In genomic region chr15:70112018-70112395, GRCh38 we compare ENCODE assay signal across 12 cellular contexts. TPM values are rescaled to one million over a fixed set of nuclear protein-coding genes. Genes with fewer than 3 reads are reported as not detected.
DNase-seq lines count a peak whose midpoint lies in the region; ATAC-seq and TF ChIP-seq lines count a peak whose summit lies in the region.
"Had no signal": no experiment of that assay in that cellular context is flagged by ENCODE, and none has a peak within 500 bp of the region (broad histone marks: within the 10 kb centered on the region; RNA-seq: fewer than 3 reads in every experiment).

No MANE protein-coding gene starts in this region.

- H3K4me1 Mint-ChIP-seq in osteocyte (ENCODE audit: unreplicated experiment) (peaks cover 11% of the 10 kb centered on the region), HFFc6 (ENCODE audit: low read depth) (peaks cover 17% of the 10 kb centered on the region)
- H3K4me1 Mint-ChIP-seq: central memory CD8-positive, alpha-beta T cell; immature natural killer cell had no signal

- peaks cover 12% of the 10 kb centered on the region for H3K4me1 ChIP-seq in ACC112 (ENCODE audit: control insufficient read depth, insufficient read depth, low read length, unreplicated experiment)
- peaks cover 10% of the 10 kb centered on the region for H3K4me1 ChIP-seq in NT2/D1 (ENCODE audit: insufficient read depth, insufficient read length)
- peaks cover 10 to 27% (median 11%) of the 10 kb centered on the region in 3 donors for H3K4me1 ChIP-seq in esophagus squamous epithelium

- H3K9me3 Mint-ChIP-seq in osteocyte (ENCODE audit: unreplicated experiment) (no peaks in the 10 kb centered on the region), HFFc6 (no peaks in the 10 kb centered on the region)
- H3K9me3 Mint-ChIP-seq: central memory CD8-positive, alpha-beta T cell; immature natural killer cell; stimulated activated naive B cell treated with anti-CD40 and anti-IgM and Interleukin-4, amounts not matched to agents 10 μg/mL and 1 μg/mL and 100 μg/mL, for 72 hours had no signal

- H3K36me3 Mint-ChIP-seq in osteocyte (ENCODE audit: unreplicated experiment) = no peaks in the 10 kb centered on the region
- no peaks in the 10 kb centered on the region for H3K36me3 Mint-ChIP-seq in HFFc6 (ENCODE audit: low read depth)
- H3K36me3 Mint-ChIP-seq: stimulated activated naive B cell treated with anti-CD40 and anti-IgM and Interleukin-4, amounts not matched to agents 10 μg/mL and 1 μg/mL and 100 μg/mL, for 72 hours had no signal

- H3K27ac ChIP-seq in ACC112 (ENCODE audit: low read depth, low read length) = no peak overlapping the region
- H3K27ac ChIP-seq in esophagus squamous epithelium = peak overlapping the region in 3 of 4 donors; percentile 57 to 88 (median 81)

- TF ChIP-seq CTCF in esophagus squamous epithelium (IDR thresholded peaks at IDR 0.05) (no peak), osteocyte (IDR thresholded peaks at IDR 0.05) (no peak), HFFc6 (IDR thresholded peaks at IDR 0.05) (no peak)

- H3K27me3 ChIP-seq in ACC112 (ENCODE audit: insufficient read depth, low read length) (no peaks in the 10 kb centered on the region), NT2/D1 (ENCODE audit: insufficient read depth, insufficient read length) (peaks cover 19% of the 10 kb centered on the region), esophagus squamous epithelium (peaks cover 0 to 27% (median 0%) of the 10 kb centered on the region in 4 donors)

- H3K9me3 ChIP-seq in NT2/D1 (ENCODE audit: insufficient read depth, low read length) (no peaks in the 10 kb centered on the region), esophagus squamous epithelium (no peaks in the 10 kb centered on the region)

- H3K4me3 ChIP-seq in ACC112 (ENCODE audit: low read depth, low read length) (peak overlapping the region; percentile 52), NT2/D1 (ENCODE audit: insufficient read length, low read depth) (peak overlapping the region; percentile 22), esophagus squamous epithelium (peak overlapping the region in 1 of 4 donors; percentile 52)

- H3K4me3 Mint-ChIP-seq in osteocyte (ENCODE audit: unreplicated experiment) (no peak overlapping the region), HFFc6 (no peak overlapping the region; the same call in 1 of the 2 replicates)
- H3K4me3 Mint-ChIP-seq: central memory CD8-positive, alpha-beta T cell; immature natural killer cell; stimulated activated naive B cell treated with anti-CD40 and anti-IgM and Interleukin-4, amounts not matched to agents 10 μg/mL and 1 μg/mL and 100 μg/mL, for 72 hours had no signal

- intact Hi-C loops in esophagus squamous epithelium (cut with DNase I) = no loop called here

- DNase-seq in NT2/D1 (ENCODE audit: low read depth, low spot score) (no peak), esophagus squamous epithelium (lab: John Stamatoyannopoulos, UW) (no peak), osteocyte (ENCODE audit: extremely low spot score, unreplicated experiment) (no peak), HFFc6 (no peak), T1000 (lab: John Stamatoyannopoulos, UW) (no peak)
- DNase-seq in activated naive CD4-positive, alpha-beta T cell treated with anti-CD3 and anti-CD28 coated beads, Interleukin-2, amount 50 U/mL, for 16 hours = no peak
- DNase-seq: immature natural killer cell; stimulated activated naive B cell treated with anti-CD40 and anti-IgM and Interleukin-4, amounts not matched to agents 10 μg/mL and 1 μg/mL and 100 μg/mL, for 72 hours had no signal

- no peaks in the 10 kb centered on the region for H3K79me2 ChIP-seq in ACC112 (ENCODE audit: control insufficient read depth, insufficient read depth, low read length, unreplicated experiment)

- peak overlapping the region; percentile 62 for H3K9ac ChIP-seq in NT2/D1 (ENCODE audit: insufficient read length, low read depth)

- H3K27me3 Mint-ChIP-seq in osteocyte (ENCODE audit: unreplicated experiment) (peaks cover 53% of the 10 kb centered on the region), HFFc6 (ENCODE audit: insufficient read depth) (peaks cover 42% of the 10 kb centered on the region)
- H3K27me3 Mint-ChIP-seq: central memory CD8-positive, alpha-beta T cell had no signal

- no peak for ATAC-seq in HG03139 (IDR thresholded peaks at IDR 0.05; ENCODE audit: unreplicated experiment)
- ATAC-seq: stimulated activated naive B cell treated with anti-CD40 and anti-IgM and Interleukin-4, amounts not matched to agents 10 μg/mL and 1 μg/mL and 100 μg/mL, for 72 hours had no signal

- H3K27ac Mint-ChIP-seq in osteocyte (ENCODE audit: unreplicated experiment) = peak overlapping the region; percentile 9
- H3K27ac Mint-ChIP-seq in HFFc6 = no peak overlapping the region
- H3K27ac Mint-ChIP-seq: CD14-positive monocyte; immature natural killer cell; stimulated activated naive B cell treated with anti-CD40 and anti-IgM and Interleukin-4, amounts not matched to agents 10 μg/mL and 1 μg/mL and 100 μg/mL, for 72 hours had no signal

- no peak overlapping the region for H2AFZ ChIP-seq in ACC112 (ENCODE audit: low read length, unreplicated experiment)

- TF ChIP-seq POLR2A in esophagus squamous epithelium (IDR thresholded peaks at IDR 0.05) = no peak

- H3K36me3 ChIP-seq in ACC112 (ENCODE audit: insufficient read depth, low read length) = no peaks in the 10 kb centered on the region
- H3K36me3 ChIP-seq in NT2/D1 (ENCODE audit: insufficient read depth, insufficient read length, low read length) = no peaks in the 10 kb centered on the region
- H3K36me3 ChIP-seq in esophagus squamous epithelium = no peaks in the 10 kb centered on the region

- 42 to 45% methylated on average over 4 of the region's 5 CpGs for WGBS in esophagus squamous epithelium, 2 donors

RNA-seq across cellular contexts. Expression of gene TLE3, which starts 14.3 kb away (rescaled TPM):
- total RNA-seq in esophagus squamous epithelium (100 to 1,000 TPM in 1 of 4 donors, 10 to 100 TPM in 3; 49.6 to 133 (median 64.4) TPM), osteocyte (27.8 and 28.8 TPM in 2 replicates)
- total RNA-seq in HFFc6 (2021; fragmentation: NEBNext Ultra II Directional; extraction: Animal tissue kit (Norgen Biotek cat#: 25700)) = 10 to 100 TPM in 4 of 6 experiments, 1 to 10 TPM in 2; 6.0 to 17.6 (median 13.8) TPM
